Comparison of ENCODE assay signal across 12 cellular contexts in genomic region chrX:13007519-13008188, GRCh38. TPM values are rescaled to one million over a fixed set of nuclear protein-coding genes. Genes with fewer than 3 reads are reported as not detected.
DNase-seq lines count a peak whose midpoint lies in the region; ATAC-seq and TF ChIP-seq lines count a peak whose summit lies in the region.
"Had no signal": no experiment of that assay in that cellular context is flagged by ENCODE, and none has a peak within 500 bp of the region (broad histone marks: within the 10 kb centered on the region; RNA-seq: fewer than 3 reads in every experiment).

No MANE protein-coding gene starts in this region.

- no peak overlapping the region for H4K8ac ChIP-seq in trophoblast cell (ENCODE audit: low read depth, low read length)

- H3K14ac ChIP-seq in trophoblast cell (ENCODE audit: low read length), result no peak overlapping the region

- H4K20me1 ChIP-seq in BLaER1, result no peaks in the 10 kb centered on the region

- WGBS in trophoblast cell (ENCODE audit: extremely low coverage, insufficient coverage, insufficient read length), result no CpG with 5 or more reads among the region's 2 CpGs

- no peak overlapping the region for H2BK12ac ChIP-seq in trophoblast cell (ENCODE audit: low read length)

- no peaks in the 10 kb centered on the region for H3K79me1 ChIP-seq in trophoblast cell (ENCODE audit: low read length)

- H2BK5ac ChIP-seq in trophoblast cell (ENCODE audit: low read depth, low read length, poor library complexity), result no peak overlapping the region

- no peak overlapping the region for H4K12ac ChIP-seq in trophoblast cell (ENCODE audit: low read depth, low read length)

- H4K91ac ChIP-seq in trophoblast cell (ENCODE audit: low read depth, low read length), result no peak overlapping the region

- DNase-seq in RWPE2 (ENCODE audit: low spot score), result no peak
- peak; percentile 43 for DNase-seq in fibroblast of the conjunctiva (ENCODE audit: low read depth)
- no peak for DNase-seq in substantia nigra (lab: John Stamatoyannopoulos, UW)
- DNase-seq in trophoblast cell, result no peak
- DNase-seq in SK-N-DZ (ENCODE audit: low spot score), result no peak
- no peak for DNase-seq in HuH-7 (ENCODE audit: low spot score)
- DNase-seq: dermis blood vessel endothelial cell, GF-D8, mesendoderm had no signal

- H3K27me3 ChIP-seq in BLaER1 (no peaks in the 10 kb centered on the region), RWPE2 (ENCODE audit: insufficient read depth, poor library complexity, severe bottlenecking) (no peaks in the 10 kb centered on the region), trophoblast cell (ENCODE audit: insufficient read depth, low read length) (no peaks in the 10 kb centered on the region)

- no peak overlapping the region for H2BK120ac ChIP-seq in trophoblast cell (ENCODE audit: insufficient read depth, low read length, poor library complexity)

- no peaks in the 10 kb centered on the region for H3K79me2 ChIP-seq in trophoblast cell (ENCODE audit: control insufficient read depth, insufficient read depth, low read length, poor library complexity)

- H3K4me3 ChIP-seq in BLaER1 (no peak overlapping the region), RWPE2 (ENCODE audit: severe bottlenecking) (no peak overlapping the region), trophoblast cell (ENCODE audit: low read depth, low read length) (no peak overlapping the region)

- H3K9me3 ChIP-seq in BLaER1 (no peaks in the 10 kb centered on the region), RWPE2 (ENCODE audit: severe bottlenecking) (no peaks in the 10 kb centered on the region), trophoblast cell (ENCODE audit: insufficient read depth, low read depth, low read length) (no peaks in the 10 kb centered on the region)

- H3K36me3 ChIP-seq in BLaER1 (no peaks in the 10 kb centered on the region), RWPE2 (ENCODE audit: low read depth) (no peaks in the 10 kb centered on the region), trophoblast cell (ENCODE audit: control insufficient read depth in 1 of 2, insufficient read depth in 2 of 2, low read length in 2 of 2) (no peaks in the 10 kb centered on the region)

- no peak overlapping the region for H3K23ac ChIP-seq in trophoblast cell (ENCODE audit: low read length)

- H3K18ac ChIP-seq in trophoblast cell (ENCODE audit: low read length), result no peak overlapping the region

- no peak for TF ChIP-seq CTCF in RWPE2 (IDR thresholded peaks at IDR 0.05; ENCODE audit: poor library complexity, severe bottlenecking)

- H2AFZ ChIP-seq in trophoblast cell (ENCODE audit: insufficient read depth, low read length, poor library complexity), result no peak overlapping the region

- H3K4me2 ChIP-seq in BLaER1, result peak overlapping the region; percentile 72
- no peak overlapping the region for H3K4me2 ChIP-seq in trophoblast cell (ENCODE audit: low read length)

- H2AK5ac ChIP-seq in trophoblast cell (ENCODE audit: low read length), result no peak overlapping the region

- H3K27ac ChIP-seq in BLaER1 (no peak overlapping the region), RWPE2 (ENCODE audit: poor library complexity, severe bottlenecking) (peak overlapping the region; percentile 53), substantia nigra (ENCODE audit: low read depth, low read length, poor library complexity, severe bottlenecking) (no peak overlapping the region), trophoblast cell (ENCODE audit: low read depth, low read length) (no peak overlapping the region)

- H3K4me1 ChIP-seq in BLaER1, result peaks cover 61% of the 10 kb centered on the region
- peaks cover 18% of the 10 kb centered on the region for H3K4me1 ChIP-seq in RWPE2 (ENCODE audit: insufficient read depth, poor library complexity, severe bottlenecking)
- no peaks in the 10 kb centered on the region for H3K4me1 ChIP-seq in trophoblast cell (ENCODE audit: control insufficient read depth in 1 of 2, insufficient read depth in 2 of 2, low read length in 2 of 2)

- no peak overlapping the region for H3K4ac ChIP-seq in trophoblast cell (ENCODE audit: low read depth, low read length)

- peak; percentile 8 for ATAC-seq in GM21381 (IDR thresholded peaks at IDR 0.05; ENCODE audit: unreplicated experiment)
- ATAC-seq in RWPE2 (ENCODE audit: low read depth), result peak; percentile 79
- ATAC-seq: activated CD4-positive, CD25-positive, alpha-beta regulatory T cell treated with anti-CD3 and anti-CD28 coated beads, Interleukin-2, amount 50 U/mL, for 24 hours had no signal

- H3K9ac ChIP-seq in BLaER1 (no peak overlapping the region), trophoblast cell (ENCODE audit: low read length) (no peak overlapping the region)

RNA-seq across cellular contexts. Expression of gene TMSB4X, which starts 32.7 kb away (rescaled TPM):
- 2,127 and 2,260 TPM in 2 replicates for polyA plus RNA-seq in trophoblast cell (2013)
- 1,181 and 1,320 TPM in 2 replicates for polyA plus RNA-seq in SK-N-DZ (2014; cell fraction: cytosol; rRNA removed)
- 393 and 471 TPM in 2 replicates for polyA plus RNA-seq in SK-N-DZ (2014; cell fraction: nucleus; rRNA removed)

RNA-seq across cellular contexts. Expression of gene FAM9C, which starts 36.8 kb away (rescaled TPM):
- not detected in 2 replicates for polyA plus RNA-seq in trophoblast cell (2013)
- not detected in 2 replicates for polyA plus RNA-seq in SK-N-DZ (2014; cell fraction: cytosol; rRNA removed)
- polyA plus RNA-seq in SK-N-DZ (2014; cell fraction: nucleus; rRNA removed), result not detected in 2 replicates
